Comparison of ENCODE assay signal across 2 cellular contexts in genomic region chr17:67488161-67488560, GRCh38.
TF ChIP-seq lines count a peak whose summit lies in the region.

No MANE protein-coding gene starts in this region.

TF ChIP-seq in GM23338, 12 proteins besides CTCF, POLR2A, EP300 and RAD21:
- no peak for TF ChIP-seq REST (IDR thresholded peaks at IDR 0.05; ENCODE audit: unreplicated experiment)

TF ChIP-seq in HepG2, 621 proteins besides CTCF, POLR2A, EP300 and RAD21 (continued from another document):
- TF ChIP-seq ZNF232 (CRISPR knock-in tag; IDR thresholded peaks at IDR 0.05; ENCODE audit: borderline replicate concordance) (peak; percentile 37; the same call in 1 of the 2 replicates), ZNF331 (CRISPR knock-in tag; IDR thresholded peaks at IDR 0.05) (no peak), HNF4A (CRISPR knock-in tag; IDR thresholded peaks at IDR 0.05) (peak; percentile 50), RELA (CRISPR knock-in tag; IDR thresholded peaks at IDR 0.05) (no peak), ZNF713 (CRISPR knock-in tag; IDR thresholded peaks at IDR 0.05) (no peak), ZNF652 (CRISPR knock-in tag; IDR thresholded peaks at IDR 0.05; ENCODE audit: borderline replicate concordance, low read depth) (peak; percentile 47; the same call in 1 of the 2 replicates), JUNB (CRISPR knock-in tag; IDR thresholded peaks at IDR 0.05; ENCODE audit: borderline replicate concordance) (no peak), EED (CRISPR knock-in tag; IDR thresholded peaks at IDR 0.05) (no peak), ZNF335 (CRISPR knock-in tag; IDR thresholded peaks at IDR 0.05) (no peak), ZNF121 (CRISPR knock-in tag; IDR thresholded peaks at IDR 0.05) (no peak), ZNF530 (CRISPR knock-in tag; IDR thresholded peaks at IDR 0.05; ENCODE audit: low read depth) (no peak), ZNF33A (CRISPR knock-in tag; IDR thresholded peaks at IDR 0.05; ENCODE audit: borderline replicate concordance) (0 out of 2 replicates have a peak, but pooled peaks have one; percentile 15), TFE3 (CRISPR knock-in tag; IDR thresholded peaks at IDR 0.05) (no peak), TAF1 (CRISPR knock-in tag; IDR thresholded peaks at IDR 0.05) (no peak), ZNF3 (CRISPR knock-in tag; IDR thresholded peaks at IDR 0.05) (peak; percentile 62; the same call in 1 of the 2 replicates), SIX1 (CRISPR knock-in tag; IDR thresholded peaks at IDR 0.05; ENCODE audit: borderline replicate concordance) (no peak), RAD51 (IDR thresholded peaks at IDR 0.05; ENCODE audit: borderline replicate concordance) (no peak), ZNF407 (CRISPR knock-in tag; IDR thresholded peaks at IDR 0.05; ENCODE audit: not compliant biosample characterization) (no peak), ZNF670 (CRISPR knock-in tag; IDR thresholded peaks at IDR 0.05; ENCODE audit: borderline replicate concordance) (no peak), ARNTL (CRISPR knock-in tag; IDR thresholded peaks at IDR 0.05) (no peak), RARA (CRISPR knock-in tag; IDR thresholded peaks at IDR 0.05) (peak; percentile 43; the same call in 1 of the 2 replicates), KAT2B (IDR thresholded peaks at IDR 0.05; ENCODE audit: borderline replicate concordance, low read depth, low read length) (no peak)
- TF ChIP-seq, protein P1, sequence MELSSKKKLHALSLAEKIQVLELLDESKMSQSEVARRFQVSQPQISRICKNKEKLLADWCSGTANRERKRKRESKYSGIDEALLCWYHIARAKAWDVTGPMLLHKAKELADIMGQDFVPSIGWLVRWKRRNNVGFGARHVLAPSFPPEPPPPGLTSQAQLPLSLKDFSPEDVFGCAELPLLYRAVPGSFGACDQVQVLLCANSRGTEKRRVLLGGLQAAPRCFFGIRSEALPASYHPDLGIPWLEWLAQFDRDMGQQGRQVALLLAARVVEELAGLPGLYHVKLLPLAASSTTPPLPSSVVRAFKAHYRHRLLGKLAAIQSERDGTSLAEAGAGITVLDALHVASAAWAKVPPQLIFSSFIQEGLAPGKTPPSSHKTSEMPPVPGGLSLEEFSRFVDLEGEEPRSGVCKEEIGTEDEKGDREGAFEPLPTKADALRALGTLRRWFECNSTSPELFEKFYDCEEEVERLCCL (CRISPR knock-in tag; IDR thresholded peaks at IDR 0.05; ENCODE audit: borderline replicate concordance) = no peak
- TF ChIP-seq, protein P2, sequence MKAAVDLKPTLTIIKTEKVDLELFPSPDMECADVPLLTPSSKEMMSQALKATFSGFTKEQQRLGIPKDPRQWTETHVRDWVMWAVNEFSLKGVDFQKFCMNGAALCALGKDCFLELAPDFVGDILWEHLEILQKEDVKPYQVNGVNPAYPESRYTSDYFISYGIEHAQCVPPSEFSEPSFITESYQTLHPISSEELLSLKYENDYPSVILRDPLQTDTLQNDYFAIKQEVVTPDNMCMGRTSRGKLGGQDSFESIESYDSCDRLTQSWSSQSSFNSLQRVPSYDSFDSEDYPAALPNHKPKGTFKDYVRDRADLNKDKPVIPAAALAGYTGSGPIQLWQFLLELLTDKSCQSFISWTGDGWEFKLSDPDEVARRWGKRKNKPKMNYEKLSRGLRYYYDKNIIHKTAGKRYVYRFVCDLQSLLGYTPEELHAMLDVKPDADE (CRISPR knock-in tag; IDR thresholded peaks at IDR 0.05) = no peak
- TF ChIP-seq, protein P3, sequence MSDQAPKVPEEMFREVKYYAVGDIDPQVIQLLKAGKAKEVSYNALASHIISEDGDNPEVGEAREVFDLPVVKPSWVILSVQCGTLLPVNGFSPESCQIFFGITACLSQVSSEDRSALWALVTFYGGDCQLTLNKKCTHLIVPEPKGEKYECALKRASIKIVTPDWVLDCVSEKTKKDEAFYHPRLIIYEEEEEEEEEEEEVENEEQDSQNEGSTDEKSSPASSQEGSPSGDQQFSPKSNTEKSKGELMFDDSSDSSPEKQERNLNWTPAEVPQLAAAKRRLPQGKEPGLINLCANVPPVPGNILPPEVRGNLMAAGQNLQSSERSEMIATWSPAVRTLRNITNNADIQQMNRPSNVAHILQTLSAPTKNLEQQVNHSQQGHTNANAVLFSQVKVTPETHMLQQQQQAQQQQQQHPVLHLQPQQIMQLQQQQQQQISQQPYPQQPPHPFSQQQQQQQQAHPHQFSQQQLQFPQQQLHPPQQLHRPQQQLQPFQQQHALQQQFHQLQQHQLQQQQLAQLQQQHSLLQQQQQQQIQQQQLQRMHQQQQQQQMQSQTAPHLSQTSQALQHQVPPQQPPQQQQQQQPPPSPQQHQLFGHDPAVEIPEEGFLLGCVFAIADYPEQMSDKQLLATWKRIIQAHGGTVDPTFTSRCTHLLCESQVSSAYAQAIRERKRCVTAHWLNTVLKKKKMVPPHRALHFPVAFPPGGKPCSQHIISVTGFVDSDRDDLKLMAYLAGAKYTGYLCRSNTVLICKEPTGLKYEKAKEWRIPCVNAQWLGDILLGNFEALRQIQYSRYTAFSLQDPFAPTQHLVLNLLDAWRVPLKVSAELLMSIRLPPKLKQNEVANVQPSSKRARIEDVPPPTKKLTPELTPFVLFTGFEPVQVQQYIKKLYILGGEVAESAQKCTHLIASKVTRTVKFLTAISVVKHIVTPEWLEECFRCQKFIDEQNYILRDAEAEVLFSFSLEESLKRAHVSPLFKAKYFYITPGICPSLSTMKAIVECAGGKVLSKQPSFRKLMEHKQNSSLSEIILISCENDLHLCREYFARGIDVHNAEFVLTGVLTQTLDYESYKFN (CRISPR knock-in tag; conservative IDR thresholded peaks at IDR 0.05) = 0 out of 2 replicates have a peak, but pooled peaks have one; percentile 14
TF ChIP-seq in HepG2: peak in this region for 10.
